ENCODE assay signal across 20 cellular contexts in the genomic region with DNA sequence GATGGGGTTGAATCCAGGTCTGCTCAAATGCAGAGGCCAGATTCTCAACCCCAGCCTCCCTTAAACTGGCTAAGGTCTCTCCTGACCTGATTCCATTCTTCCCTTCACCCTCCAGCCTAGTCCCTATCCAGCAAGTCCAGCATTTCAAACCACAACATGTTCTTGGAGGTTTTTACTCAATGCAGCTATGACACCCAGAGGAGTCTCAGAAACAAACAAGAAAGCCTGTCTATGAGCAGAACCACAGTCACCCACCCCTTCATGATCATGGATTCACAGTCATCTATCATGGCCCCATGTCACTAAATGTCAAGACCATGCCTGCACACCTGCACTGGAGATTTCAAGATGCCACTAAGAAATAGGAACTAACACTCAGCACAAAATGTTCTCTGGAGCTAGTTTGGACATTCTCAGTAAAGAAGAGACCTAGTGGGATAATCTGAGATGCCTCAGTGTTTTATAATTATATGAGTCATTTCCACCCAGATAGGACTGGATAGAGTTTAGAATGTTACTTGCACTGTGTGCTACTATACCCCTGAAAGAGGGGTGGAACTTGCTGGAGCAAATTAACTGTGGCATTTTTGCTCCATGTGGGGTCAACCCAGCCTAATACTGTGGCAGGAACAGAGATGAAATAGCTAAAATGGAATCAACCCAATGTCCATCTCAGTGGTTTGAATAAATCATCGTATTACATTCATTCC. TPM values are rescaled to one million over a fixed set of nuclear protein-coding genes. Genes with fewer than 3 reads are reported as not detected.
DNase-seq lines count a peak whose midpoint lies in the region; ATAC-seq, FAIRE-seq and TF ChIP-seq lines count a peak whose summit lies in the region.
"Had no signal": no experiment of that assay in that cellular context is flagged by ENCODE, and none has a peak within 500 bp of the region (broad histone marks: within the 10 kb centered on the region; RNA-seq: fewer than 3 reads in every experiment).

No MANE protein-coding gene starts in this region.

- H3K23me2 ChIP-seq in H1 (ENCODE audit: low read depth, low read length): no peaks in the 10 kb centered on the region

- 91% methylated on average over 1 of the region's 1 CpG; no CpG with 5 or more reads in 1 of the 2 experiments for WGBS in H1 (ENCODE audit: extremely low coverage in 1 of 2, insufficient coverage in 1 of 2, insufficient read length in 1 of 2, insufficient replicate concordance in 2 of 2, low coverage in 1 of 2, low lambda C conversion rate in 2 of 2, missing lambda C conversion rate in 1 of 2), 2 experiments

- H2BK12ac ChIP-seq in H1 (ENCODE audit: low read depth, low read length): no peak overlapping the region

- H3K79me2 ChIP-seq in H1 (ENCODE audit: control insufficient read depth in 1 of 2, insufficient read depth in 2 of 2, low read length in 2 of 2): no peaks in the 10 kb centered on the region

- TF ChIP-seq RAD21 in H1 (IDR thresholded peaks at IDR 0.05 in 1 of 2, conservative IDR thresholded peaks at IDR 0.05 in 1 of 2; ENCODE audit: low read depth in 2 of 2, low read length in 2 of 2): no peak

- no peak for ATAC-seq in HG03097 (IDR thresholded peaks at IDR 0.05; ENCODE audit: low FRiP score, unreplicated experiment)
- ATAC-seq in GM19452 (IDR thresholded peaks at IDR 0.05; ENCODE audit: unreplicated experiment): no peak

- H2BK5ac ChIP-seq in H1 (ENCODE audit: low read depth, low read length): no peak overlapping the region

- H2BK15ac ChIP-seq in H1 (ENCODE audit: low read length): no peak overlapping the region; the same call in 1 of the 2 replicates

- H4K20me1 ChIP-seq in H1 (replicated peaks in 1 of 2; ENCODE audit: control insufficient read depth in 1 of 2, insufficient read depth in 2 of 2, low read length in 2 of 2): no peaks in the 10 kb centered on the region
- H4K20me1 ChIP-seq: BLaER1 had no signal

- H3K4ac ChIP-seq in H1 (replicated peaks; ENCODE audit: insufficient read length, low read depth, low read length): no peak overlapping the region

- no peak overlapping the region for H3K56ac ChIP-seq in H1 (replicated peaks; ENCODE audit: insufficient read length, low read depth, low read length)

- no peak overlapping the region for H3K14ac ChIP-seq in H1 (ENCODE audit: insufficient read length)

- H3K9me3 ChIP-seq in H1 (ENCODE audit: insufficient read depth in 2 of 2, low read depth in 1 of 2, low read length in 1 of 2): no peaks in the 10 kb centered on the region
- H3K9me3 ChIP-seq: BLaER1, SJSA1 had no signal

- H3K4me3 ChIP-seq in H1 (ENCODE audit: extremely low read depth in 1 of 4, insufficient read depth in 2 of 4, low read depth in 3 of 4, low read length in 4 of 4): no peak overlapping the region
- H3K4me3 ChIP-seq: BLaER1, SJSA1 had no signal

- H3K4me1 ChIP-seq in H1 (replicated peaks in 1 of 4; ENCODE audit: control insufficient read depth in 3 of 4, insufficient read depth in 4 of 4, low read length in 3 of 4): no peaks in the 10 kb centered on the region
- H3K4me1 ChIP-seq: SJSA1 had no signal

- no peak overlapping the region for H3K9ac ChIP-seq in H1 (replicated peaks in 1 of 4; ENCODE audit: extremely low read depth in 1 of 4, low read depth in 3 of 4, low read length in 3 of 4)
- H3K9ac ChIP-seq: BLaER1 had no signal

- no peak overlapping the region for H2BK20ac ChIP-seq in H1 (ENCODE audit: low read length)

- H2AFZ ChIP-seq in H1 (ENCODE audit: low read length): peak overlapping the region; percentile 51

- H3K79me1 ChIP-seq in H1 (ENCODE audit: low read depth, low read length): no peaks in the 10 kb centered on the region

- no peak for TF ChIP-seq EP300 in H1 (IDR thresholded peaks at IDR 0.05; ENCODE audit: borderline replicate concordance in 1 of 2, low read depth in 2 of 2, low read length in 2 of 2)

- POLR2A ChIA-PET in H1 (lab: Charles Lee; ENCODE audit: partially characterized antibody): interaction anchor here (0.9 to 1.0 kb wide), 2 partner anchors 9 to 12 kb away, joined by 3 read pairs; no protein-coding TSS in a partner anchor

- CTCF ChIA-PET in H1 (lab: Charles Lee; ENCODE audit: partially characterized antibody): interaction anchor here (0.6 to 1.5 kb wide), 3 partner anchors 12 to 43 kb away, joined by 3 to 4 read pairs (median 4); no protein-coding TSS in a partner anchor

- H4K5ac ChIP-seq in H1 (ENCODE audit: insufficient read length, low read depth, low read length): no peak overlapping the region

- peak; percentile 31 for DNase-seq in ELR (ENCODE audit: low read depth)
- peak; percentile 51 for DNase-seq in NCI-H226
- DNase-seq in H1 (ENCODE audit: low read depth in 1 of 2, low spot score in 2 of 2): no peak
- peak; percentile 11 for DNase-seq in renal cortical epithelial cell (ENCODE audit: low read depth)
- no peak for DNase-seq in cerebellum (ENCODE audit: low spot score)
- DNase-seq: DMS 273 treated with DMSO at 0.1 percent for 48 hours; MV-4-11; NCI-H1436 treated with DMSO at 0.1 percent for 48 hours; NCI-H2081 treated with DMSO at 0.1 percent for 48 hours; NCI-H2227 treated with DMSO at 0.1 percent for 48 hours; NCI-H69; NK-92 treated with Interleukin-12 subunit alpha and Interleukin-12 subunit beta, amount 100 ng/mL, for 24 hours; OCI-M1; RPMI8226; SW 1271 had no signal

- no peak overlapping the region for H3K18ac ChIP-seq in H1 (ENCODE audit: extremely low read depth, low read length)

- TF ChIP-seq CTCF in H1 (IDR thresholded peaks at IDR 0.05; ENCODE audit: control extremely low read depth in 1 of 3, insufficient read depth in 1 of 3, low read depth in 1 of 3, low read length in 3 of 3): no peak

- H4K91ac ChIP-seq in H1 (replicated peaks; ENCODE audit: insufficient read length, low read length): no peak overlapping the region

- no peak overlapping the region for H2AK5ac ChIP-seq in H1 (ENCODE audit: low read depth, low read length)

- no peak for TF ChIP-seq POLR2A in H1 (IDR thresholded peaks at IDR 0.05; ENCODE audit: control extremely low read depth in 1 of 2, low read depth in 2 of 2, low read length in 2 of 2)

- no peak overlapping the region for H3K23ac ChIP-seq in H1 (ENCODE audit: insufficient read length)

- no peak overlapping the region for H4K8ac ChIP-seq in H1 (ENCODE audit: extremely low read depth, insufficient read depth, low read length)

- H3K27me3 ChIP-seq in H1 (replicated peaks in 1 of 4; ENCODE audit: control insufficient read depth in 3 of 4, extremely low read depth in 1 of 4, insufficient read depth in 3 of 4, low read length in 3 of 4): no peaks in the 10 kb centered on the region; a peak in 2 of 7 replicates
- H3K27me3 ChIP-seq: BLaER1 had no signal

- no peak overlapping the region for H3K27ac ChIP-seq in H1 (ENCODE audit: low read depth, low read length)
- H3K27ac ChIP-seq: BLaER1, SJSA1 had no signal

- no peaks in the 10 kb centered on the region for H3K36me3 ChIP-seq in H1 (ENCODE audit: control insufficient read depth in 2 of 4, insufficient read depth in 4 of 4, low read length in 3 of 4)
- H3K36me3 ChIP-seq: BLaER1, SJSA1 had no signal

- no peak overlapping the region for H3K4me2 ChIP-seq in H1 (ENCODE audit: insufficient read depth in 1 of 2, low read depth in 2 of 2, low read length in 2 of 2)
- H3K4me2 ChIP-seq: BLaER1 had no signal

- H2BK120ac ChIP-seq in H1 (replicated peaks; ENCODE audit: low read depth, low read length): no peak overlapping the region

- FAIRE-seq in H1 (lab: Jason Lieb, UNC): no peak

TF ChIP-seq in H1, 55 proteins besides CTCF, POLR2A, EP300 and RAD21 (continues in another document):
- TF ChIP-seq SRF (IDR thresholded peaks at IDR 0.05; ENCODE audit: low read depth, low read length) (no peak), RNF2 (IDR thresholded peaks at IDR 0.05; ENCODE audit: borderline replicate concordance, low read depth, low read length, missing control alignments, poor library complexity, severe bottlenecking) (no peak), CBX8 (IDR thresholded peaks at IDR 0.05; ENCODE audit: borderline replicate concordance, low read depth, low read length) (no peak), NRF1 (IDR thresholded peaks at IDR 0.05; ENCODE audit: low read depth, low read length) (no peak), ZNF274 (IDR thresholded peaks at IDR 0.05; ENCODE audit: borderline replicate concordance, extremely low read depth, low read length) (no peak), SIN3A (conservative IDR thresholded peaks at IDR 0.05 in 1 of 2, IDR thresholded peaks at IDR 0.05 in 1 of 2; ENCODE audit: low read depth in 1 of 2, low read length in 2 of 2) (no peak), BCL11A (IDR thresholded peaks at IDR 0.05; ENCODE audit: low read depth in 2 of 2, low read length in 2 of 2) (no peak)
- TF ChIP-seq, protein P1, sequence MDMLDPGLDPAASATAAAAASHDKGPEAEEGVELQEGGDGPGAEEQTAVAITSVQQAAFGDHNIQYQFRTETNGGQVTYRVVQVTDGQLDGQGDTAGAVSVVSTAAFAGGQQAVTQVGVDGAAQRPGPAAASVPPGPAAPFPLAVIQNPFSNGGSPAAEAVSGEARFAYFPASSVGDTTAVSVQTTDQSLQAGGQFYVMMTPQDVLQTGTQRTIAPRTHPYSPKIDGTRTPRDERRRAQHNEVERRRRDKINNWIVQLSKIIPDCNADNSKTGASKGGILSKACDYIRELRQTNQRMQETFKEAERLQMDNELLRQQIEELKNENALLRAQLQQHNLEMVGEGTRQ (IDR thresholded peaks at IDR 0.05; ENCODE audit: low read length): no peak

RNA-seq across cellular contexts. Expression of gene METTL22, which starts 9.5 kb away (rescaled TPM):
- total RNA-seq in H1 (2021; fragmentation: NEBNext Ultra II Directional; extraction: Animal tissue kit (Norgen Biotek cat#: 25700)): 56.0 and 56.7 TPM in 2 replicates
- 85.2 and 129 TPM in 2 replicates for polyA plus RNA-seq in H1 (2011; rRNA removed)
- 107 TPM for polyA plus RNA-seq in H1 (2011; cell fraction: cytosol; rRNA removed)
- polyA plus RNA-seq in H1 (2011; cell fraction: nucleus; rRNA removed): 221 TPM
- 36.6 to 55.9 TPM (median 47.9 TPM) in 4 replicates for polyA plus RNA-seq in H1 (2012, experiment 1 of 2)
- 42.3 TPM for polyA plus RNA-seq in H1 (2012, experiment 2 of 2)
- 45.4 TPM for polyA plus RNA-seq in H1 (2013, experiment 1 of 2)
- polyA plus RNA-seq in H1 (2013, experiment 2 of 2): 41.7 TPM
- 89.6 and 106 TPM in 2 replicates for polyA minus RNA-seq in H1 (2011; rRNA and poly(A)+ RNA removed)
- 58.5 TPM for polyA minus RNA-seq in H1 (2011; cell fraction: cytosol; rRNA and poly(A)+ RNA removed)
- polyA minus RNA-seq in H1 (2011; cell fraction: nucleus; rRNA and poly(A)+ RNA removed): 110 TPM
- total RNA-seq in renal cortical epithelial cell (16.5 and 17.0 TPM in 2 replicates), cerebellum (30.4 TPM)

RNA-seq across cellular contexts. Expression of gene TMEM114, which starts 21.7 kb away (rescaled TPM):
- 1.6 TPM in 2 replicates for total RNA-seq in H1 (2021; fragmentation: NEBNext Ultra II Directional; extraction: Animal tissue kit (Norgen Biotek cat#: 25700))
- 2.9 and 5.4 TPM in 2 replicates for polyA plus RNA-seq in H1 (2011; rRNA removed)
- polyA plus RNA-seq in H1 (2011; cell fraction: cytosol; rRNA removed): 4.3 TPM
- 4.4 TPM for polyA plus RNA-seq in H1 (2011; cell fraction: nucleus; rRNA removed)
- polyA plus RNA-seq in H1 (2012, experiment 1 of 2): 1.0 to 3.6 TPM (median 2.7 TPM) in 4 replicates
- polyA plus RNA-seq in H1 (2012, experiment 2 of 2): 1.5 TPM
- polyA plus RNA-seq in H1 (2013, experiment 1 of 2): 0.55 TPM
- 0.70 TPM for polyA plus RNA-seq in H1 (2013, experiment 2 of 2)
- 0.19 and 0.80 TPM in 2 replicates for polyA minus RNA-seq in H1 (2011; rRNA and poly(A)+ RNA removed)
- polyA minus RNA-seq in H1 (2011; cell fraction: cytosol; rRNA and poly(A)+ RNA removed): not detected
- not detected for polyA minus RNA-seq in H1 (2011; cell fraction: nucleus; rRNA and poly(A)+ RNA removed)
- total RNA-seq in renal cortical epithelial cell (not detected in 2 replicates), cerebellum (not detected)
- total RNA-seq: HT-29, SJSA1 had no signal

Comparison
In these comparisons a context has a peak if more than half of its experiments do, and no peak if none do; other contexts are left out.
1. DNase-seq: peak in ELR (single experiment), NCI-H226 (single experiment) and renal cortical epithelial cell (single experiment); none in H1 (0 of 2) and cerebellum (single experiment).